In the genomic region with DNA sequence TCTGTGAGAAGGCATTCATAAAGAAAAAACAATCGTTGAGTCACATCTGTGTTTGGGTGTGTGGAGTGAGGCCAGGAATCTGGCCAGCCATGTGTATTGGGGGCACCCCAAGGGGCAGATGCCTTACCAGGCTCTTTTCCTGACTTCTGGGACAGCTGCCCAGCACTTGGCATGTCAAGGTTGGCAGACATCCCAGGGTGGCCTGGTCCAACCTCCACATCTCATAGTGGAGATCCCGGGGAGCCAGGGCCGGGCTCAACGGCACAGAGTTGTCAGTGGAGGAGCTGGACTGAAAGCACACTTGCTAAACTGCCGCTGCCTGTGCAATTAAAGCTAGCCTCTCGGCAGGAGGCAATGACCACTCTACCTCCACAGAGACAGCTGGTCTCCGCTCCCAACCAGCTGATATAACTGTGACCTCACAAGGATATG, we compare ENCODE assay signal across 11 cellular contexts.
DNase-seq lines count a peak whose midpoint lies in the region; TF ChIP-seq lines count a peak whose summit lies in the region.
"Had no signal": no experiment of that assay in that cellular context is flagged by ENCODE, and none has a peak within 500 bp of the region (broad histone marks: within the 10 kb centered on the region; RNA-seq: fewer than 3 reads in every experiment).

No MANE protein-coding gene starts in this region.

- no peak overlapping the region for H2AK5ac ChIP-seq in H9 (ENCODE audit: insufficient read length, low read length)

- H3T11ph ChIP-seq in H9 (ENCODE audit: low read length) = no peak overlapping the region

- H4K8ac ChIP-seq in H9 (replicated peaks; ENCODE audit: insufficient read length, low read depth, low read length) = no peak overlapping the region

- no peaks in the 10 kb centered on the region for H3K79me1 ChIP-seq in H9 (ENCODE audit: insufficient read depth, low read depth, low read length, poor library complexity, severe bottlenecking)

- H2BK20ac ChIP-seq in H9 (ENCODE audit: low read depth, low read length, poor library complexity, severe bottlenecking) = no peak overlapping the region

- H3K9ac ChIP-seq in endocrine pancreas (ENCODE audit: control insufficient read depth, insufficient read depth, low read length) (no peak overlapping the region), H9 (ENCODE audit: extremely low read depth, insufficient read length, low read length) (no peak overlapping the region)

- no peak overlapping the region for H3K27ac ChIP-seq in H9 (ENCODE audit: insufficient read length, low read depth, low read length)

- H2BK5ac ChIP-seq in H9 (ENCODE audit: insufficient read length, low read length) = no peak overlapping the region

- H3K14ac ChIP-seq in H9 (ENCODE audit: insufficient read depth, low read length) = no peak overlapping the region

- no CpG with 5 or more reads among the region's 7 CpGs for WGBS in H9 (ENCODE audit: extremely low coverage, insufficient read length, low lambda C conversion rate)

- H3K27me3 ChIP-seq in endocrine pancreas (ENCODE audit: control insufficient read depth, insufficient read depth, low read length) (no peaks in the 10 kb centered on the region), H9 (ENCODE audit: insufficient read depth, low read length) (no peaks in the 10 kb centered on the region)

- no peak for TF ChIP-seq CTCF in H9 (conservative IDR thresholded peaks at IDR 0.05)

- no peak overlapping the region for H2AFZ ChIP-seq in H9 (ENCODE audit: low read length)

- H3K27ac Mint-ChIP-seq in H9 = no peak overlapping the region
- H3K27ac Mint-ChIP-seq: B cell had no signal

- no peaks in the 10 kb centered on the region for H3K79me2 ChIP-seq in H9 (ENCODE audit: insufficient read depth, low read length)

- H3K36me3 Mint-ChIP-seq in H9 (ENCODE audit: insufficient read depth in 1 of 3, low read depth in 3 of 3) = no peaks in the 10 kb centered on the region

- H3K4me1 ChIP-seq in endocrine pancreas (ENCODE audit: control insufficient read depth, insufficient read depth, low read length) (no peaks in the 10 kb centered on the region), H9 (ENCODE audit: insufficient read depth, low read length) (no peaks in the 10 kb centered on the region)

- H3K18ac ChIP-seq in H9 (ENCODE audit: insufficient read length, low read depth, low read length) = no peak overlapping the region

- H3K9me3 Mint-ChIP-seq in H9 = no peaks in the 10 kb centered on the region

- no peak overlapping the region for H3K4ac ChIP-seq in H9 (ENCODE audit: low read depth, low read length)

- H2BK120ac ChIP-seq in H9 (ENCODE audit: low read depth, low read length, poor library complexity, severe bottlenecking) = no peak overlapping the region

- H3K4me1 Mint-ChIP-seq in H9 = peaks cover 13 to 18% of the 10 kb centered on the region in 2 experiments
- H3K4me1 Mint-ChIP-seq: B cell had no signal

- DNase-seq in Ammon's horn (ENCODE audit: low spot score) (peak; percentile 74), NCI-H2227 (lab: John Stamatoyannopoulos, UW; ENCODE audit: unreplicated experiment) (peak; percentile 55), midbrain (lab: John Stamatoyannopoulos, UW) (peak; percentile 66), H9 (no peak), COLO668 (lab: John Stamatoyannopoulos, UW; ENCODE audit: unreplicated experiment) (no peak)
- no peak for DNase-seq in effector CD8-positive, alpha-beta T cell (lab: John Stamatoyannopoulos, UW)
- DNase-seq in effector CD4-positive, alpha-beta T cell = no peak
- DNase-seq: activated CD8-positive, alpha-beta memory T cell treated with anti-CD3 and anti-CD28 coated beads, Interleukin-2, amount 50 U/mL, for 48 hours; Karpas-422 had no signal

- H3K9me3 ChIP-seq in endocrine pancreas (ENCODE audit: control insufficient read depth, low read length) (no peaks in the 10 kb centered on the region), H9 (ENCODE audit: control insufficient read depth, low read depth, low read length) (no peaks in the 10 kb centered on the region)

- H3K56ac ChIP-seq in H9 (ENCODE audit: insufficient read length, low read depth, low read length) = no peak overlapping the region

- no peak overlapping the region for H2BK15ac ChIP-seq in H9 (ENCODE audit: low read depth, low read length)

- peak overlapping the region; percentile 15 for H3K4me3 ChIP-seq in endocrine pancreas (ENCODE audit: control insufficient read depth, insufficient read depth, low read length)

- no peak overlapping the region for H3K4me3 Mint-ChIP-seq in H9
- H3K4me3 Mint-ChIP-seq: B cell had no signal

- peaks cover 3% of the 10 kb centered on the region; the same call in 1 of the 2 replicates for H3K27me3 Mint-ChIP-seq in H9 (ENCODE audit: low read depth)

- H4K91ac ChIP-seq in H9 (ENCODE audit: insufficient read length, low read depth, low read length) = no peak overlapping the region

- H3K4me2 ChIP-seq in H9 (ENCODE audit: insufficient read depth, insufficient read length, low read length) = no peak overlapping the region

- H4K20me1 ChIP-seq in H9 (ENCODE audit: control insufficient read depth, insufficient read depth, insufficient read length) = no peaks in the 10 kb centered on the region

- H3K23me2 ChIP-seq in H9 (ENCODE audit: insufficient read length, low read depth, low read length, poor library complexity, severe bottlenecking) = no peaks in the 10 kb centered on the region

- no peak overlapping the region for H4K5ac ChIP-seq in H9 (ENCODE audit: insufficient read length, low read depth, low read length)

- H2BK12ac ChIP-seq in H9 (ENCODE audit: insufficient read length, low read depth, low read length) = no peak overlapping the region

- no peaks in the 10 kb centered on the region for H3K36me3 ChIP-seq in endocrine pancreas (ENCODE audit: control insufficient read depth, insufficient read depth, low read length)

- no peak overlapping the region for H3K23ac ChIP-seq in H9 (ENCODE audit: insufficient read length, low read depth, low read length)

Comparison
In these comparisons a context has a peak if more than half of its experiments do, and no peak if none do; other contexts are left out.
1. DNase-seq: peak in Ammon's horn (single experiment), NCI-H2227 (single experiment) and midbrain (single experiment); none in H9 (single experiment), effector CD8-positive, alpha-beta T cell (single experiment), COLO668 (single experiment) and effector CD4-positive, alpha-beta T cell (single experiment).